Comparison of ENCODE assay signal across 8 cellular contexts in genomic region chr6:158559338-158559894, GRCh38. TPM values are rescaled to one million over a fixed set of nuclear protein-coding genes. Genes with fewer than 3 reads are reported as not detected.
DNase-seq lines count a peak whose midpoint lies in the region; ATAC-seq and TF ChIP-seq lines count a peak whose summit lies in the region.

No MANE protein-coding gene starts in this region.

- H3F3A ChIP-seq in PC-9 (ENCODE audit: insufficient read depth, low read depth), result peaks cover 16% of the 10 kb centered on the region; the same call in 1 of the 2 replicates

- DNase-seq in PC-9 (no peak), epithelial cell of prostate (ENCODE audit: low read depth, low spot score) (no peak), ovary (no peak), nucleus accumbens (lab: John Stamatoyannopoulos, UW) (no peak), GM10248 (ENCODE audit: extremely low spot score) (no peak)

- peaks cover 43% of the 10 kb centered on the region for H3K79me2 ChIP-seq in PC-9 (ENCODE audit: low read depth)

- H2AFZ ChIP-seq in PC-9, result peak overlapping the region; percentile 98

- H3K9me3 ChIP-seq in ES-I3 (ENCODE audit: control insufficient read depth, insufficient read depth, low read length), result no peaks in the 10 kb centered on the region
- H3K9me3 ChIP-seq in PC-9 (ENCODE audit: insufficient read depth, low read depth), result no peaks in the 10 kb centered on the region
- H3K9me3 ChIP-seq in ovary, result no peaks in the 10 kb centered on the region

- peak overlapping the region; percentile 59 for H3K9ac ChIP-seq in ES-I3 (ENCODE audit: low read depth, low read length)

- POLR2A ChIA-PET in PC-9 (lab: Charles Lee; ENCODE audit: unreplicated experiment) (no interaction called here), GM10248 (lab: Yijun Ruan, JAX) (no interaction called here)

- ATAC-seq in GM21825 (IDR thresholded peaks at IDR 0.05; ENCODE audit: unreplicated experiment), result no peak
- no peak for ATAC-seq in HG02884 (IDR thresholded peaks at IDR 0.05; ENCODE audit: unreplicated experiment)

- TF ChIP-seq POLR2A in ovary (IDR thresholded peaks at IDR 0.05), result no peak

- H3K36me3 ChIP-seq in ES-I3 (ENCODE audit: insufficient read depth, low read length) (no peaks in the 10 kb centered on the region), PC-9 (ENCODE audit: low read depth) (0 out of 2 replicates have a peak, but pooled peaks cover 3% of the 10 kb centered on the region), ovary (no peaks in the 10 kb centered on the region)

- 39 to 43% (median 42%) methylated on average over 14 of the region's 14 CpGs for WGBS in ovary, 3 donors

- TF ChIP-seq CTCF in PC-9 (conservative IDR thresholded peaks at IDR 0.05) (no peak), ovary (IDR thresholded peaks at IDR 0.05) (no peak), GM10248 (IDR thresholded peaks at IDR 0.05; ENCODE audit: control extremely low read depth, extremely low read depth, low read depth, missing control alignments) (no peak)

- peaks cover 18% of the 10 kb centered on the region for H4K20me1 ChIP-seq in PC-9 (ENCODE audit: insufficient read depth)

- H3K4me1 ChIP-seq in ES-I3 (ENCODE audit: insufficient read depth, low read length) (peaks cover 14% of the 10 kb centered on the region), PC-9 (replicated peaks; ENCODE audit: insufficient read depth) (peaks cover 35% of the 10 kb centered on the region), ovary (ENCODE audit: insufficient read depth) (peaks cover 6% of the 10 kb centered on the region)

- H3K4me3 ChIP-seq in PC-9, result peak overlapping the region; percentile 86; the same call in 1 of the 2 replicates
- peak overlapping the region; percentile 72 for H3K4me3 ChIP-seq in ovary

- intact Hi-C loops in PC-9 (cut with micrococcal nuclease; ENCODE audit: unreplicated experiment) (no loop called here), ovary (cut with DNase I) (no loop called here)

- H3K4me2 ChIP-seq in PC-9, result peak overlapping the region; percentile 77

- H3K27me3 ChIP-seq in PC-9 (ENCODE audit: insufficient read depth, low read depth), result no peaks in the 10 kb centered on the region
- no peaks in the 10 kb centered on the region for H3K27me3 ChIP-seq in ovary

- TSS peak; percentile 94 for BruUV-seq in PC-9 (replicated peaks; lab: Mats Ljungman, UMichigan)

- peak overlapping the region; percentile 71 for H3K27ac ChIP-seq in PC-9
- peak overlapping the region; percentile 70 for H3K27ac ChIP-seq in epithelial cell of prostate
- H3K27ac ChIP-seq in ovary, result peak overlapping the region; percentile 48 to 78

- no peaks in the 10 kb centered on the region; the same call in 1 of the 2 replicates for H3K9me2 ChIP-seq in PC-9 (ENCODE audit: insufficient read depth)

- CTCF ChIA-PET in PC-9 (lab: Charles Lee), result no interaction called here
- CTCF ChIA-PET in GM10248 (lab: Yijun Ruan, JAX), result interaction anchor here (0.7 to 1.9 kb wide), 6 partner anchors 8 to 346 kb away, joined by 3 to 7 read pairs (median 3); no protein-coding TSS in a partner anchor

- TF ChIP-seq EP300 in ovary (IDR thresholded peaks at IDR 0.05), result no peak

RNA-seq across cellular contexts. Expression of gene TMEM181, which starts 0.5 kb away (rescaled TPM):
- 14.9 and 18.7 TPM in 2 replicates for total RNA-seq in PC-9 (2021)
- total RNA-seq in ovary, result 10 to 100 TPM in 6 of 7 donors, 1 to 10 TPM in 1; 7.9 to 18.1 (median 12.7) TPM
- 10 to 100 TPM in 1 of 2 donors, 1 to 10 TPM in 1; 7.3 to 21.9 TPM for polyA plus RNA-seq in ovary
